Comparison of ENCODE assay signal across 12 cellular contexts in the genomic region with DNA sequence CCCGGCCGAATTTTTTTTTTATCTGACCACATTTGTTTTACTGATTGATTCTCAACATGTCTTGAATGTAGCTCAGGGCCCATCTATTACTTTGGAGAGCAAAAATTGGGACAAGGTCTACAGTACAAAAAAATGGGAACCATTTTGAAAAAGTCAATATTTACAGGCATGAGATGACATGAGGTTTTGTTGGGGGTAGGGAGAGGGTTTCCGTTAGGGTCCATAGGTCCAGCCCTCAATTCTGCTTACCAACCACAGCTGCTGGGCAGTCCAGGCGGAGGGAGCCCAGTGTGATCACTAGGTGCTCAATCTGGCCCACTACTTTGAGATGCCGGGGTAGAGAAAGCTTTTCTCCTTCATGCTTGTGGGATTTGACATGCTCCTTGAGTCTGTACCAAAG. TPM values are rescaled to one million over a fixed set of nuclear protein-coding genes. Genes with fewer than 3 reads are reported as not detected.
"Had no signal": no experiment of that assay in that cellular context is flagged by ENCODE, and none has a peak within 500 bp of the region (broad histone marks: within the 10 kb centered on the region; RNA-seq: fewer than 3 reads in every experiment).

No MANE protein-coding gene starts in this region.

- DNase-seq: GM23248, GOT3, H7, H9, HCEC 1CT, HFFc6 had no signal

- H3K4me2 ChIP-seq: GM23338 had no signal

- H3K27ac ChIP-seq: GM23248 had no signal

- H2AFZ ChIP-seq: GM23248, GM23338 had no signal

- ATAC-seq: GM23338, HCT116 had no signal

- H3K4me1 ChIP-seq: HAP-1 had no signal

- H3K9me3 Mint-ChIP-seq: GM23338, H9, HFFc6 had no signal

- H3K9me3 ChIP-seq: HAP-1 had no signal

- H3K36me3 ChIP-seq: HAP-1 had no signal

- H3K27ac Mint-ChIP-seq: GM23338, H9, HFFc6 had no signal

- H3K4me3 ChIP-seq: GM23248, GM23338, HAP-1 had no signal

- FAIRE-seq: H1, H54 had no signal

- H3K4me3 Mint-ChIP-seq: GM23338, H9, HFFc6 had no signal

- H3K9ac ChIP-seq: GM23248 had no signal

RNA-seq across cellular contexts. Expression of gene ASCL3, which starts 42.6 kb away (rescaled TPM):
- total RNA-seq: GM23248, GM23338, H1, H4, H7, H9, HFFc6 had no signal
- polyA plus RNA-seq: GM23248, GM23338, H1 had no signal

RNA-seq across cellular contexts. Expression of gene C11orf16, which starts 52.7 kb away (rescaled TPM):
- total RNA-seq: GM23248, GM23338, H1, H4, H7, HFFc6 had no signal
- polyA plus RNA-seq: GM23248, GM23338 had no signal
